ENCODE assay signal across 1 cellular context in the genomic region with DNA sequence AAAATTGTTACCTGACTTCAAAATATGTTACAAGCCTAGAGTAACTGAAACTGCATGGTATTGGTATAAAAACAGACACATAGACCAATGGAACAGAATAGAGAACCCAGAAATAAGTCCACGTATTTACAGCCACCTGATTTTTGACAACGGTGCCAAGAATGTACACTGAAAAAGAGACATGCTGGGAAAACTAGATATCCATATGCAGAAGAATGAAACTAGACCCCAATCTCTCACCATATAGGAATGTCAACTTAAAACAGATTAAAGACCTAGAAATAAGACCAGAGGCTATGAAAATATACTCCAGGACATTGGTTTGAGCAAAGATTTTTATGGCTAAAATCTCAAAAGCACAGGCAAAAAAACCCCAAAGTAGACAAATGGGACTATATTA.
TF ChIP-seq lines count a peak whose summit lies in the region.

No MANE protein-coding gene starts in this region.

TF ChIP-seq in IMR-90, 13 proteins besides CTCF, POLR2A, EP300 and RAD21 (continued from another document):
- TF ChIP-seq, protein P1, sequence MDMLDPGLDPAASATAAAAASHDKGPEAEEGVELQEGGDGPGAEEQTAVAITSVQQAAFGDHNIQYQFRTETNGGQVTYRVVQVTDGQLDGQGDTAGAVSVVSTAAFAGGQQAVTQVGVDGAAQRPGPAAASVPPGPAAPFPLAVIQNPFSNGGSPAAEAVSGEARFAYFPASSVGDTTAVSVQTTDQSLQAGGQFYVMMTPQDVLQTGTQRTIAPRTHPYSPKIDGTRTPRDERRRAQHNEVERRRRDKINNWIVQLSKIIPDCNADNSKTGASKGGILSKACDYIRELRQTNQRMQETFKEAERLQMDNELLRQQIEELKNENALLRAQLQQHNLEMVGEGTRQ (IDR thresholded peaks at IDR 0.05; ENCODE audit: low read depth, low read length), result no peak
- TF ChIP-seq, protein P2, sequence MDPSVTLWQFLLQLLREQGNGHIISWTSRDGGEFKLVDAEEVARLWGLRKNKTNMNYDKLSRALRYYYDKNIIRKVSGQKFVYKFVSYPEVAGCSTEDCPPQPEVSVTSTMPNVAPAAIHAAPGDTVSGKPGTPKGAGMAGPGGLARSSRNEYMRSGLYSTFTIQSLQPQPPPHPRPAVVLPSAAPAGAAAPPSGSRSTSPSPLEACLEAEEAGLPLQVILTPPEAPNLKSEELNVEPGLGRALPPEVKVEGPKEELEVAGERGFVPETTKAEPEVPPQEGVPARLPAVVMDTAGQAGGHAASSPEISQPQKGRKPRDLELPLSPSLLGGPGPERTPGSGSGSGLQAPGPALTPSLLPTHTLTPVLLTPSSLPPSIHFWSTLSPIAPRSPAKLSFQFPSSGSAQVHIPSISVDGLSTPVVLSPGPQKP (IDR thresholded peaks at IDR 0.05; ENCODE audit: borderline replicate concordance, low read depth, low read length), result no peak
- TF ChIP-seq NFE2L2 (IDR thresholded peaks at IDR 0.05; ENCODE audit: low read depth, low read length), result no peak
- no peak for TF ChIP-seq CEBPB (IDR thresholded peaks at IDR 0.05; ENCODE audit: low read depth, low read length)
- no peak for TF ChIP-seq MAFK (IDR thresholded peaks at IDR 0.05; ENCODE audit: low read depth, low read length)
- TF ChIP-seq FOS (IDR thresholded peaks at IDR 0.05; ENCODE audit: low read depth, low read length), result no peak
- no peak for TF ChIP-seq MXI1 (IDR thresholded peaks at IDR 0.05; ENCODE audit: borderline replicate concordance, low read depth, low read length)
- TF ChIP-seq CHD1 (IDR thresholded peaks at IDR 0.05; ENCODE audit: low read depth, low read length), result no peak
